In genomic region chr1:183470961-183471747, GRCh38 we compare ENCODE assay signal across 1 cellular context.
TF ChIP-seq lines count a peak whose summit lies in the region.

No MANE protein-coding gene starts in this region.

TF ChIP-seq in HepG2, 621 proteins besides CTCF, POLR2A, EP300 and RAD21 (continued from another document and continues in another):
- TF ChIP-seq SP1 (IDR thresholded peaks at IDR 0.05) = no peak
- 0 out of 2 replicates have a peak, but pooled peaks have one; percentile 27 for TF ChIP-seq SP1 (CRISPR knock-in tag; IDR thresholded peaks at IDR 0.05)
- TF ChIP-seq NBN (conservative IDR thresholded peaks at IDR 0.05) = no peak
- TF ChIP-seq FOXA3 (CRISPR knock-in tag; IDR thresholded peaks at IDR 0.05) = 0 out of 2 replicates have a peak, but pooled peaks have one; percentile 11
- 0 out of 2 replicates have a peak, but pooled peaks have one; percentile 16 for TF ChIP-seq FUBP1 (CRISPR knock-in tag; IDR thresholded peaks at IDR 0.05; ENCODE audit: borderline replicate concordance)
- TF ChIP-seq TRIM24 (CRISPR knock-in tag; IDR thresholded peaks at IDR 0.05) = 0 out of 2 replicates have a peak, but pooled peaks have one; percentile 19
- TF ChIP-seq MAFF (IDR thresholded peaks at IDR 0.05; ENCODE audit: low read depth, low read length) = no peak
- TF ChIP-seq HOXD1 (CRISPR knock-in tag; IDR thresholded peaks at IDR 0.05) = no peak
- TF ChIP-seq GABPB1 (CRISPR knock-in tag; IDR thresholded peaks at IDR 0.05) = peak; percentile 53; the same call in 1 of the 2 replicates
- TF ChIP-seq TCF7 (IDR thresholded peaks at IDR 0.05; ENCODE audit: low read depth) = no peak
- peak; percentile 80; the same call in 1 of the 2 replicates for TF ChIP-seq CHD2 (IDR thresholded peaks at IDR 0.05; ENCODE audit: low read depth, low read length)
- TF ChIP-seq SNRNP70 (IDR thresholded peaks at IDR 0.05; ENCODE audit: low read depth, low read length) = no peak
- no peak for TF ChIP-seq SOX13 (IDR thresholded peaks at IDR 0.05)
- TF ChIP-seq SOX13 (CRISPR knock-in tag; conservative IDR thresholded peaks at IDR 0.05 in 1 of 2, IDR thresholded peaks at IDR 0.05 in 1 of 2) = no peak; a peak in 1 of 4 replicates
- TF ChIP-seq ZNF501 (CRISPR knock-in tag; IDR thresholded peaks at IDR 0.05) = peak; percentile 88
- peak; percentile 84; the same call in 1 of the 2 replicates for TF ChIP-seq ZNF761 (CRISPR knock-in tag; conservative IDR thresholded peaks at IDR 0.05)
- TF ChIP-seq ZNF777 (CRISPR knock-in tag; IDR thresholded peaks at IDR 0.05) = peak; percentile 80; the same call in 1 of the 2 replicates
- peak; percentile 92 for TF ChIP-seq ZFX (CRISPR knock-in tag; IDR thresholded peaks at IDR 0.05; ENCODE audit: low read depth)
- TF ChIP-seq, protein P1, sequence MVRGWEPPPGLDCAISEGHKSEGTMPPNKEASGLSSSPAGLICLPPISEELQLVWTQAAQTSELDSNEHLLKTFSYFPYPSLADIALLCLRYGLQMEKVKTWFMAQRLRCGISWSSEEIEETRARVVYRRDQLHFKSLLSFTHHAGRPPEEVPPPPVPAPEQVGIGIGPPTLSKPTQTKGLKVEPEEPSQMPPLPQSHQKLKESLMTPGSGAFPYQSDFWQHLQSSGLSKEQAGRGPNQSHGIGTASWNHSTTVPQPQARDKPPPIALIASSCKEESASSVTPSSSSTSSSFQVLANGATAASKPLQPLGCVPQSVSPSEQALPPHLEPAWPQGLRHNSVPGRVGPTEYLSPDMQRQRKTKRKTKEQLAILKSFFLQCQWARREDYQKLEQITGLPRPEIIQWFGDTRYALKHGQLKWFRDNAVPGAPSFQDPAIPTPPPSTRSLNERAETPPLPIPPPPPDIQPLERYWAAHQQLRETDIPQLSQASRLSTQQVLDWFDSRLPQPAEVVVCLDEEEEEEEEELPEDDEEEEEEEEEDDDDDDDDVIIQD (CRISPR knock-in tag; IDR thresholded peaks at IDR 0.05; ENCODE audit: low read depth) = 0 out of 2 replicates have a peak, but pooled peaks have one; percentile 1
- no peak for TF ChIP-seq ZNF24 (IDR thresholded peaks at IDR 0.05)
- peak; percentile 19; the same call in 1 of the 2 replicates for TF ChIP-seq PRDM10 (CRISPR knock-in tag; IDR thresholded peaks at IDR 0.05; ENCODE audit: low read depth)
- peak; percentile 92; the same call in 1 of the 2 replicates for TF ChIP-seq ZNF224 (CRISPR knock-in tag; IDR thresholded peaks at IDR 0.05)
- no peak for TF ChIP-seq BHLHE40 (IDR thresholded peaks at IDR 0.05; ENCODE audit: low read length)
- TF ChIP-seq THAP11 (CRISPR knock-in tag; IDR thresholded peaks at IDR 0.05) = no peak
- TF ChIP-seq, protein P2, sequence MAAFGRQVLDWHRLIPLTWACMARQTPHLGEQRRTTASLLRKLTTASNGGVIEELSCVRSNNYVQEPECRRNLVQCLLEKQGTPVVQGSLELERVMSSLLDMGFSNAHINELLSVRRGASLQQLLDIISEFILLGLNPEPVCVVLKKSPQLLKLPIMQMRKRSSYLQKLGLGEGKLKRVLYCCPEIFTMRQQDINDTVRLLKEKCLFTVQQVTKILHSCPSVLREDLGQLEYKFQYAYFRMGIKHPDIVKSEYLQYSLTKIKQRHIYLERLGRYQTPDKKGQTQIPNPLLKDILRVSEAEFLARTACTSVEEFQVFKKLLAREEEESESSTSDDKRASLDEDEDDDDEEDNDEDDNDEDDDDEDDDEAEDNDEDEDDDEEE (CRISPR knock-in tag; IDR thresholded peaks at IDR 0.05) = peak; percentile 88; the same call in 1 of the 2 replicates
- no peak for TF ChIP-seq ZNF260 (CRISPR knock-in tag; IDR thresholded peaks at IDR 0.05; ENCODE audit: borderline replicate concordance, low read depth)
- peak; percentile 97 for TF ChIP-seq HIVEP1 (CRISPR knock-in tag; IDR thresholded peaks at IDR 0.05)
- TF ChIP-seq HNRNPL (IDR thresholded peaks at IDR 0.05; ENCODE audit: low read depth, low read length) = no peak
- TF ChIP-seq, protein P3, sequence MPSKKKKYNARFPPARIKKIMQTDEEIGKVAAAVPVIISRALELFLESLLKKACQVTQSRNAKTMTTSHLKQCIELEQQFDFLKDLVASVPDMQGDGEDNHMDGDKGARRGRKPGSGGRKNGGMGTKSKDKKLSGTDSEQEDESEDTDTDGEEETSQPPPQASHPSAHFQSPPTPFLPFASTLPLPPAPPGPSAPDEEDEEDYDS (CRISPR knock-in tag; IDR thresholded peaks at IDR 0.05) = peak; percentile 45; the same call in 1 of the 2 replicates
- TF ChIP-seq ZNF205 (CRISPR knock-in tag; IDR thresholded peaks at IDR 0.05) = peak; percentile 91
- no peak for TF ChIP-seq KDM6A (CRISPR knock-in tag; IDR thresholded peaks at IDR 0.05; ENCODE audit: low read depth)
- TF ChIP-seq, protein P4, sequence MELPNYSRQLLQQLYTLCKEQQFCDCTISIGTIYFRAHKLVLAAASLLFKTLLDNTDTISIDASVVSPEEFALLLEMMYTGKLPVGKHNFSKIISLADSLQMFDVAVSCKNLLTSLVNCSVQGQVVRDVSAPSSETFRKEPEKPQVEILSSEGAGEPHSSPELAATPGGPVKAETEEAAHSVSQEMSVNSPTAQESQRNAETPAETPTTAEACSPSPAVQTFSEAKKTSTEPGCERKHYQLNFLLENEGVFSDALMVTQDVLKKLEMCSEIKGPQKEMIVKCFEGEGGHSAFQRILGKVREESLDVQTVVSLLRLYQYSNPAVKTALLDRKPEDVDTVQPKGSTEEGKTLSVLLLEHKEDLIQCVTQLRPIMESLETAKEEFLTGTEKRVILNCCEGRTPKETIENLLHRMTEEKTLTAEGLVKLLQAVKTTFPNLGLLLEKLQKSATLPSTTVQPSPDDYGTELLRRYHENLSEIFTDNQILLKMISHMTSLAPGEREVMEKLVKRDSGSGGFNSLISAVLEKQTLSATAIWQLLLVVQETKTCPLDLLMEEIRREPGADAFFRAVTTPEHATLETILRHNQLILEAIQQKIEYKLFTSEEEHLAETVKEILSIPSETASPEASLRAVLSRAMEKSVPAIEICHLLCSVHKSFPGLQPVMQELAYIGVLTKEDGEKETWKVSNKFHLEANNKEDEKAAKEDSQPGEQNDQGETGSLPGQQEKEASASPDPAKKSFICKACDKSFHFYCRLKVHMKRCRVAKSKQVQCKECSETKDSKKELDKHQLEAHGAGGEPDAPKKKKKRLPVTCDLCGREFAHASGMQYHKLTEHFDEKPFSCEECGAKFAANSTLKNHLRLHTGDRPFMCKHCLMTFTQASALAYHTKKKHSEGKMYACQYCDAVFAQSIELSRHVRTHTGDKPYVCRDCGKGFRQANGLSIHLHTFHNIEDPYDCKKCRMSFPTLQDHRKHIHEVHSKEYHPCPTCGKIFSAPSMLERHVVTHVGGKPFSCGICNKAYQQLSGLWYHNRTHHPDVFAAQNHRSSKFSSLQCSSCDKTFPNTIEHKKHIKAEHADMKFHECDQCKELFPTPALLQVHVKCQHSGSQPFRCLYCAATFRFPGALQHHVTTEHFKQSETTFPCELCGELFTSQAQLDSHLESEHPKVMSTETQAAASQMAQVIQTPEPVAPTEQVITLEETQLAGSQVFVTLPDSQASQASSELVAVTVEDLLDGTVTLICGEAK (IDR thresholded peaks at IDR 0.05) = no peak
- TF ChIP-seq, protein P4 (CRISPR knock-in tag; IDR thresholded peaks at IDR 0.05) = peak; percentile 79
- TF ChIP-seq, protein P5, sequence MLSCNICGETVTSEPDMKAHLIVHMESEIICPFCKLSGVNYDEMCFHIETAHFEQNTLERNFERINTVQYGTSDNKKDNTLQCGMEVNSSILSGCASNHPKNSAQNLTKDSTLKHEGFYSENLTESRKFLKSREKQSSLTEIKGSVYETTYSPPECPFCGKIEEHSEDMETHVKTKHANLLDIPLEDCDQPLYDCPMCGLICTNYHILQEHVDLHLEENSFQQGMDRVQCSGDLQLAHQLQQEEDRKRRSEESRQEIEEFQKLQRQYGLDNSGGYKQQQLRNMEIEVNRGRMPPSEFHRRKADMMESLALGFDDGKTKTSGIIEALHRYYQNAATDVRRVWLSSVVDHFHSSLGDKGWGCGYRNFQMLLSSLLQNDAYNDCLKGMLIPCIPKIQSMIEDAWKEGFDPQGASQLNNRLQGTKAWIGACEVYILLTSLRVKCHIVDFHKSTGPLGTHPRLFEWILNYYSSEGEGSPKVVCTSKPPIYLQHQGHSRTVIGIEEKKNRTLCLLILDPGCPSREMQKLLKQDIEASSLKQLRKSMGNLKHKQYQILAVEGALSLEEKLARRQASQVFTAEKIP (CRISPR knock-in tag; IDR thresholded peaks at IDR 0.05; ENCODE audit: borderline replicate concordance) = no peak
- peak; percentile 52; the same call in 1 of the 2 replicates for TF ChIP-seq HOXA3 (CRISPR knock-in tag; IDR thresholded peaks at IDR 0.05)
- TF ChIP-seq HHEX (CRISPR knock-in tag; IDR thresholded peaks at IDR 0.05) = no peak
- TF ChIP-seq NPAS2 (CRISPR knock-in tag; IDR thresholded peaks at IDR 0.05; ENCODE audit: borderline replicate concordance) = no peak
- TF ChIP-seq SAFB2 (CRISPR knock-in tag; IDR thresholded peaks at IDR 0.05; ENCODE audit: borderline replicate concordance, low read depth) = peak; percentile 68; the same call in 1 of the 2 replicates
- no peak for TF ChIP-seq ZNF674 (CRISPR knock-in tag; IDR thresholded peaks at IDR 0.05; ENCODE audit: low read depth)
- TF ChIP-seq CC2D1A (CRISPR knock-in tag; IDR thresholded peaks at IDR 0.05) = no peak
- TF ChIP-seq ZBTB1 (CRISPR knock-in tag; IDR thresholded peaks at IDR 0.05; ENCODE audit: borderline replicate concordance) = no peak
- peak; percentile 64; the same call in 1 of the 2 replicates for TF ChIP-seq POLR2G (IDR thresholded peaks at IDR 0.05; ENCODE audit: low read depth, low read length)
- TF ChIP-seq ZFP82 (CRISPR knock-in tag; IDR thresholded peaks at IDR 0.05; ENCODE audit: borderline replicate concordance) = no peak; the same call in 1 of the 2 replicates
- TF ChIP-seq KAT7 (CRISPR knock-in tag; IDR thresholded peaks at IDR 0.05; ENCODE audit: borderline replicate concordance) = no peak
- no peak for TF ChIP-seq ZNF644 (CRISPR knock-in tag; IDR thresholded peaks at IDR 0.05; ENCODE audit: low read depth)
